ENCODE assay signal across 18 cellular contexts in the genomic region with DNA sequence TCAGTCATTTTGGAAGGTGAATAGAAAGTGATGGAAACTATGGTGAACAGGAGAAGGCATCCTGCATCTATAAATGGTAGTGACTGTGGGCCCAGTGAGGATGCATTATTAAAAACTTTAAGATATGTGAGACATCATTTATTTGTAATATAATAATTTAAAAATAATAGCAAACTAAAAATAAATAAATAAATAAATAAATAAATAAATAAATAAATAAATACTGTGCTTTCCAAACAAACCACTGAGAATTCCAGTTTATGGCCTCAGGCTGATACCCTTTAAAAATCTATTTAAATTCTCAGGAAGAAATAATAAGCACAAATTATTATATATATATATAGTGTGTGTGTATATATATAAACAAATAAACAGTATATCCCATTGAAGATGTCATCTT.
DNase-seq lines count a peak whose midpoint lies in the region; ATAC-seq, FAIRE-seq and TF ChIP-seq lines count a peak whose summit lies in the region.
"Had no signal": no experiment of that assay in that cellular context is flagged by ENCODE, and none has a peak within 500 bp of the region (broad histone marks: within the 10 kb centered on the region; RNA-seq: fewer than 3 reads in every experiment).

No MANE protein-coding gene starts in this region.

- no peaks in the 10 kb centered on the region for H3K9me3 Mint-ChIP-seq in WTC11

- no peaks in the 10 kb centered on the region for H3K4me1 Mint-ChIP-seq in WTC11
- H3K4me1 Mint-ChIP-seq: B cell had no signal

- no peak overlapping the region for H3K4me3 Mint-ChIP-seq in WTC11
- H3K4me3 Mint-ChIP-seq: B cell; CD4-positive, alpha-beta T cell; CD8-positive, alpha-beta T cell had no signal

- no peaks in the 10 kb centered on the region for H3K4me1 ChIP-seq in A549
- H3K4me1 ChIP-seq: BLaER1 treated with 17β-estradiol and CSF1 and Interleukin-3, amounts not matched to agents 10 nM and 100 nM; Caco-2 had no signal

- no peak overlapping the region for H3K4me3 ChIP-seq in A549
- H3K4me3 ChIP-seq: BLaER1 treated with 17β-estradiol and CSF1 and Interleukin-3, amounts not matched to agents 10 nM and 100 nM had no signal

- no peak overlapping the region for H3K27ac Mint-ChIP-seq in WTC11
- H3K27ac Mint-ChIP-seq: B cell; CD4-positive, alpha-beta T cell; CD8-positive, alpha-beta T cell had no signal

- H3K36me3 Mint-ChIP-seq in WTC11: no peaks in the 10 kb centered on the region
- H3K36me3 Mint-ChIP-seq: CD8-positive, alpha-beta T cell had no signal

- no peak overlapping the region for H3K4me2 ChIP-seq in A549
- H3K4me2 ChIP-seq: BLaER1 treated with 17β-estradiol and CSF1 and Interleukin-3, amounts not matched to agents 10 nM and 100 nM had no signal

- H3K9me3 ChIP-seq in A549: no peaks in the 10 kb centered on the region
- H3K9me3 ChIP-seq: BLaER1 treated with 17β-estradiol and CSF1 and Interleukin-3, amounts not matched to agents 10 nM and 100 nM; Caco-2 had no signal

- no peak for TF ChIP-seq EP300 in A549 (IDR thresholded peaks at IDR 0.05)

- in situ Hi-C loops in ACHN (cut with HindIII; ENCODE audit: low pct_ligation_motif_present, low pct_unique_long_range_greater_than_20kb, low sequenced_read_pairs): no loop called here

- POLR2A ChIA-PET in A549 (lab: Yijun Ruan, JAX) (no interaction called here), WTC11 (lab: Charles Lee) (no interaction called here)

- TF ChIP-seq POLR2A in A549 (IDR thresholded peaks at IDR 0.05; ENCODE audit: low read length): no peak

- CTCF ChIA-PET in A549 (lab: Yijun Ruan, JAX): no interaction called here
- CTCF ChIA-PET in WTC11 (lab: Charles Lee): no interaction called here

- no peaks in the 10 kb centered on the region for H3K27me3 Mint-ChIP-seq in WTC11 (ENCODE audit: low read depth)
- H3K27me3 Mint-ChIP-seq: B cell; CD4-positive, alpha-beta T cell had no signal

- no peak overlapping the region for H3K27ac ChIP-seq in A549
- H3K27ac ChIP-seq: 22Rv1; BLaER1 treated with 17β-estradiol and CSF1 and Interleukin-3, amounts not matched to agents 10 nM and 100 nM; C4-2B had no signal

- no peak for DNase-seq in A549 (ENCODE audit: low read depth in 1 of 2, low spot score in 1 of 2)
- DNase-seq in WTC11 (ENCODE audit: low spot score): no peak
- DNase-seq in frontal cortex (ENCODE audit: low spot score in 2 of 2): no peak
- DNase-seq in ACHN: no peak
- DNase-seq in T-helper 2 cell: no peak
- DNase-seq: AML-193; Caco-2; Calu3; CD4-positive, alpha-beta T cell; CD8-positive, alpha-beta T cell; DMS79 treated with DMSO at 0.1 percent for 48 hours; GF-D8 had no signal

- FAIRE-seq in A549 (lab: Jason Lieb, UNC) (no peak), frontal cortex (lab: Jason Lieb, UNC) (peak; percentile 6)
- FAIRE-seq: D721Med, GM12891 had no signal

- ATAC-seq in A549 (no peak), WTC11 (no peak)
- ATAC-seq: CD8-positive, alpha-beta T cell had no signal

- no peak for TF ChIP-seq RAD21 in A549 (conservative IDR thresholded peaks at IDR 0.05 in 1 of 2, IDR thresholded peaks at IDR 0.05 in 1 of 2)

- TF ChIP-seq CTCF in A549 (IDR thresholded peaks at IDR 0.05) (no peak), WTC11 (IDR thresholded peaks at IDR 0.05) (no peak)

TF ChIP-seq in A549, 52 proteins besides CTCF, POLR2A, EP300 and RAD21:
- TF ChIP-seq HOXA7 (CRISPR knock-in tag; IDR thresholded peaks at IDR 0.05): no peak
- TF ChIP-seq ZC3H11A (IDR thresholded peaks at IDR 0.05): peak; percentile 39
- no peak for TF ChIP-seq HEYL (CRISPR knock-in tag; IDR thresholded peaks at IDR 0.05)
- no peak for TF ChIP-seq RCOR1 (IDR thresholded peaks at IDR 0.05; ENCODE audit: low read depth, low read length)

TF ChIP-seq in WTC11, 78 proteins besides CTCF, POLR2A, EP300 and RAD21:
- TF ChIP-seq ZNF416 (CRISPR knock-in tag; IDR thresholded peaks at IDR 0.05): no peak
- 0 out of 2 replicates have a peak, but pooled peaks have one; percentile 26 for TF ChIP-seq HMGA2 (CRISPR knock-in tag; IDR thresholded peaks at IDR 0.05)
